22 cellular contexts compared by ENCODE assay signal in the genomic region with DNA sequence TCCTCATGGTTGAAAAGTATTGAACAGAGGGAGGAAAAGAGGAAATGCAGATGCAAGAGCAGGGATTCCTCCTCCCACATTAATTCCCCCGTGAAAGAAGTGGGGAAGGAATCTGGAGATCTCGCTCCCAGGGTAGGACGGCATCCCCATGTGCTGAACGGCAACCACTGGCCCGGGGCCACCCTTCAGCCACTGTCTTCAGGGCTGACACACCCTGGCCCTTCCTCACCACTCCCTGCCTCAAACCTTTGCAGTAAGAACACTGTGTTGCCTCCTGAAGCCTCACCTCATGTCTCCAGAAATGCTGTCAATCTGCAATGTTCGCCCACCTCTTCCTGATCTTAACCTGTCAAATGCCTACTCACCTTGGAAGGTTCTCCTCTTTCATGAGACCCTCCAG. TPM values are rescaled to one million over a fixed set of nuclear protein-coding genes. Genes with fewer than 3 reads are reported as not detected.
DNase-seq lines count a peak whose midpoint lies in the region; ATAC-seq and TF ChIP-seq lines count a peak whose summit lies in the region.
"Had no signal": no experiment of that assay in that cellular context is flagged by ENCODE, and none has a peak within 500 bp of the region (broad histone marks: within the 10 kb centered on the region; RNA-seq: fewer than 3 reads in every experiment).

No MANE protein-coding gene starts in this region.

- CTCF ChIA-PET in activated CD4-positive, alpha-beta T cell treated with anti-CD3 and anti-CD28 coated beads, Interleukin-2, amount 10 ng/mL, durations not matched to agents 7 days and 5 days (lab: Charles Lee) = no interaction called here
- CTCF ChIA-PET in mammary epithelial cell (lab: Charles Lee; ENCODE audit: low non-redundant PET) = no interaction called here

- H3K9ac ChIP-seq in mammary epithelial cell (ENCODE audit: insufficient read depth, low read length) (no peak overlapping the region), mesenchymal stem cell (ENCODE audit: low read length) (no peak overlapping the region)
- H3K9ac ChIP-seq: KMS-11 had no signal

- H4K91ac ChIP-seq in mesenchymal stem cell (ENCODE audit: low read length) = peak overlapping the region; percentile 34

- H4K20me1 ChIP-seq in mammary epithelial cell (ENCODE audit: insufficient read depth, low read length) (no peaks in the 10 kb centered on the region), osteoblast (ENCODE audit: insufficient read depth, low read length) (no peaks in the 10 kb centered on the region)

- ATAC-seq in upper lobe of right lung (peak; percentile 22), body of pancreas (no peak)
- ATAC-seq: HepG2, PC-3 had no signal

- 77% methylated on average over 5 of the region's 6 CpGs for WGBS in mammary epithelial cell (ENCODE audit: low coverage, missing lambda C conversion rate)
- WGBS in mesenchymal stem cell = 85% methylated on average over 6 of the region's 6 CpGs
- WGBS in body of pancreas, 2 donors = 78 to 86% methylated on average over 6 of the region's 6 CpGs

- H2BK5ac ChIP-seq in mesenchymal stem cell (ENCODE audit: low read depth, low read length, poor library complexity, severe bottlenecking) = no peak overlapping the region

- H3K36me3 ChIP-seq in mammary epithelial cell (ENCODE audit: insufficient read depth, low read length) (no peaks in the 10 kb centered on the region), mesenchymal stem cell (ENCODE audit: control insufficient read depth in 1 of 2, insufficient read depth in 2 of 2, low read depth in 1 of 2, low read length in 2 of 2) (no peaks in the 10 kb centered on the region), upper lobe of right lung (no peaks in the 10 kb centered on the region), osteoblast (ENCODE audit: insufficient read depth, low read length) (no peaks in the 10 kb centered on the region), body of pancreas (replicated peaks in 1 of 2; ENCODE audit: insufficient read depth in 1 of 2, low read depth in 2 of 2) (no peaks in the 10 kb centered on the region)
- H3K36me3 ChIP-seq: HAP-1 had no signal

- H3K4me3 ChIP-seq in mammary epithelial cell (replicated peaks in 1 of 3; ENCODE audit: insufficient read depth in 1 of 3, low read depth in 2 of 3, low read length in 3 of 3) (no peak overlapping the region), mesenchymal stem cell (ENCODE audit: insufficient read depth in 1 of 2, low read depth in 1 of 2, low read length in 2 of 2) (no peak overlapping the region), upper lobe of right lung (no peak overlapping the region), osteoblast (ENCODE audit: insufficient read depth, low read length) (no peak overlapping the region), body of pancreas (no peak overlapping the region)
- H3K4me3 ChIP-seq: HAP-1 had no signal

- no peak overlapping the region for H3K27ac ChIP-seq in mammary epithelial cell (ENCODE audit: insufficient read depth, low read depth, low read length)
- H3K27ac ChIP-seq in mesenchymal stem cell (ENCODE audit: low read length, poor library complexity, severe bottlenecking) = no peak overlapping the region
- no peak overlapping the region for H3K27ac ChIP-seq in upper lobe of right lung
- H3K27ac ChIP-seq in osteoblast (ENCODE audit: low read depth, low read length) = no peak overlapping the region
- no peak overlapping the region for H3K27ac ChIP-seq in body of pancreas
- H3K27ac ChIP-seq: KMS-11, RWPE1 had no signal

- H3K4ac ChIP-seq in mesenchymal stem cell (ENCODE audit: low read depth in 1 of 2, low read length in 2 of 2) = no peak overlapping the region

- H2BK12ac ChIP-seq in mesenchymal stem cell (ENCODE audit: low read length in 2 of 2) = no peak overlapping the region

- no peak overlapping the region for H3K23ac ChIP-seq in mesenchymal stem cell (ENCODE audit: low read length in 2 of 2)

- H3K36me3 Mint-ChIP-seq in activated CD4-positive, alpha-beta T cell treated with anti-CD3 and anti-CD28 coated beads, Interleukin-2, amount 10 ng/mL, durations not matched to agents 24 days and 14 days (ENCODE audit: low read depth) = peaks cover 12% of the 10 kb centered on the region
- peaks cover 28% of the 10 kb centered on the region for H3K36me3 Mint-ChIP-seq in activated CD4-positive, alpha-beta T cell treated with anti-CD3 and anti-CD28 coated beads, Interleukin-2, amount 10 ng/mL, durations not matched to agents 7 days and 5 days (ENCODE audit: low read depth)
- H3K36me3 Mint-ChIP-seq: CD14-positive monocyte had no signal

- H4K8ac ChIP-seq in mesenchymal stem cell (ENCODE audit: low read length) = peak overlapping the region; percentile 36

- H3K79me2 ChIP-seq in mammary epithelial cell (ENCODE audit: insufficient read depth, low read length) (peaks cover 29% of the 10 kb centered on the region), osteoblast (ENCODE audit: insufficient read depth, low read length) (no peaks in the 10 kb centered on the region)

- no peaks in the 10 kb centered on the region for H3K9me3 Mint-ChIP-seq in activated CD4-positive, alpha-beta T cell treated with anti-CD3 and anti-CD28 coated beads, Interleukin-2, amount 10 ng/mL, durations not matched to agents 24 days and 14 days
- no peaks in the 10 kb centered on the region for H3K9me3 Mint-ChIP-seq in activated CD4-positive, alpha-beta T cell treated with anti-CD3 and anti-CD28 coated beads, Interleukin-2, amount 10 ng/mL, durations not matched to agents 7 days and 5 days

- H2BK120ac ChIP-seq in mesenchymal stem cell (ENCODE audit: low read depth, low read length) = no peak overlapping the region

- in situ Hi-C loops in mammary epithelial cell (cut with MboI; ENCODE audit: low sequenced_read_pairs in 2 of 2) = no loop called here

- H3K27me3 Mint-ChIP-seq in activated CD4-positive, alpha-beta T cell treated with anti-CD3 and anti-CD28 coated beads, Interleukin-2, amount 10 ng/mL, durations not matched to agents 24 days and 14 days = no peaks in the 10 kb centered on the region
- no peaks in the 10 kb centered on the region for H3K27me3 Mint-ChIP-seq in activated CD4-positive, alpha-beta T cell treated with anti-CD3 and anti-CD28 coated beads, Interleukin-2, amount 10 ng/mL, durations not matched to agents 7 days and 5 days

- H3K9me3 ChIP-seq in mammary epithelial cell (replicated peaks; ENCODE audit: insufficient read depth, low read length) (no peaks in the 10 kb centered on the region), mesenchymal stem cell (ENCODE audit: control insufficient read depth, low read length) (peaks cover 5% of the 10 kb centered on the region), upper lobe of right lung (no peaks in the 10 kb centered on the region), osteoblast (ENCODE audit: low read depth, low read length) (no peaks in the 10 kb centered on the region), body of pancreas (no peaks in the 10 kb centered on the region)
- H3K9me3 ChIP-seq: Caco-2, HAP-1 had no signal

- no peak overlapping the region for H3K4me3 Mint-ChIP-seq in activated CD4-positive, alpha-beta T cell treated with anti-CD3 and anti-CD28 coated beads, Interleukin-2, amount 10 ng/mL, durations not matched to agents 24 days and 14 days
- H3K4me3 Mint-ChIP-seq in activated CD4-positive, alpha-beta T cell treated with anti-CD3 and anti-CD28 coated beads, Interleukin-2, amount 10 ng/mL, durations not matched to agents 7 days and 5 days = no peak overlapping the region
- H3K4me3 Mint-ChIP-seq: CD14-positive monocyte had no signal

- H2BK15ac ChIP-seq in mesenchymal stem cell (ENCODE audit: low read depth, poor library complexity, severe bottlenecking) = no peak overlapping the region

- POLR2A ChIA-PET in activated CD4-positive, alpha-beta T cell treated with anti-CD3 and anti-CD28 coated beads, Interleukin-2, amount 10 ng/mL, durations not matched to agents 7 days and 5 days (lab: Charles Lee) = no interaction called here

- BruUV-seq in mammary epithelial cell (replicated peaks; lab: Mats Ljungman, UMichigan) = no TSS peak

- H2AFZ ChIP-seq in mammary epithelial cell (ENCODE audit: low read depth, low read length) = no peak overlapping the region
- no peak overlapping the region for H2AFZ ChIP-seq in mesenchymal stem cell (ENCODE audit: low read depth, low read length)
- no peak overlapping the region for H2AFZ ChIP-seq in osteoblast (ENCODE audit: low read length)

- dilution Hi-C loops in mammary epithelial cell (cut with HindIII; ENCODE audit: low sequenced_read_pairs) = no loop called here

- no peaks in the 10 kb centered on the region for H3K27me3 ChIP-seq in mammary epithelial cell (ENCODE audit: insufficient read depth, low read length)
- H3K27me3 ChIP-seq in mesenchymal stem cell (ENCODE audit: control insufficient read depth in 1 of 2, insufficient read depth in 1 of 2, low read length in 2 of 2) = no peaks in the 10 kb centered on the region
- H3K27me3 ChIP-seq in upper lobe of right lung = no peaks in the 10 kb centered on the region
- no peaks in the 10 kb centered on the region for H3K27me3 ChIP-seq in osteoblast (ENCODE audit: insufficient read depth, low read length)
- no peaks in the 10 kb centered on the region for H3K27me3 ChIP-seq in body of pancreas

- peak overlapping the region; percentile 76 for H2AK5ac ChIP-seq in mesenchymal stem cell (ENCODE audit: low read length, severe bottlenecking)

- intact Hi-C loops in activated CD4-positive, alpha-beta T cell treated with anti-CD3 and anti-CD28 coated beads, Interleukin-2, amount 10 ng/mL, durations not matched to agents 24 days and 14 days (cut with micrococcal nuclease) = loop anchor here (1.0 to 5.0 kb wide), 2 partner anchors 10 to 39 kb away; no protein-coding TSS in a partner anchor
- intact Hi-C loops in mammary epithelial cell (cut with micrococcal nuclease) (no loop called here), upper lobe of right lung (cut with DNase I) (no loop called here), body of pancreas (cut with DNase I) (no loop called here)

- TF ChIP-seq POLR2A in body of pancreas (IDR thresholded peaks at IDR 0.05) = no peak

- no peak for DNase-seq in activated CD4-positive, alpha-beta T cell treated with anti-CD3 and anti-CD28 coated beads, Interleukin-2, amount 10 ng/mL, durations not matched to agents 24 days and 14 days
- no peak for DNase-seq in activated CD4-positive, alpha-beta T cell treated with anti-CD3 and anti-CD28 coated beads, Interleukin-2, amount 10 ng/mL, durations not matched to agents 7 days and 5 days
- no peak for DNase-seq in mammary epithelial cell
- DNase-seq in mesenchymal stem cell = no peak
- DNase-seq in upper lobe of right lung = no peak
- DNase-seq in osteoblast (ENCODE audit: insufficient read length, low spot score, missing footprints) = no peak
- DNase-seq in body of pancreas = no peak
- DNase-seq in stimulated activated CD4-positive, alpha-beta T cell treated with anti-CD3 and anti-CD28 coated beads, Interleukin-15, amount 100 ng/mL, for 24 hours = no peak
- DNase-seq: 8988T, Caco-2, DMS153, GDM1, NCI-H1417 treated with DMSO at 0.1 percent for 48 hours, NCI-H1930, NCI-H226, NCI-H526, PC-3 had no signal

- TF ChIP-seq CTCF in mammary epithelial cell (conservative IDR thresholded peaks at IDR 0.05 in 1 of 2, IDR thresholded peaks at IDR 0.05 in 1 of 2; ENCODE audit: extremely low read depth in 1 of 2, insufficient read depth in 1 of 2, low read depth in 1 of 2, low read length in 2 of 2) (no peak), upper lobe of right lung (IDR thresholded peaks at IDR 0.05) (no peak), osteoblast (IDR thresholded peaks at IDR 0.05; ENCODE audit: extremely low read depth, low read depth, low read length) (no peak), body of pancreas (IDR thresholded peaks at IDR 0.05) (no peak)

- peak overlapping the region; percentile 1 for H3K4me2 ChIP-seq in mammary epithelial cell (ENCODE audit: insufficient read depth, low read depth, low read length)
- no peak overlapping the region for H3K4me2 ChIP-seq in mesenchymal stem cell (ENCODE audit: low read length, poor library complexity, severe bottlenecking)
- H3K4me2 ChIP-seq in osteoblast (ENCODE audit: insufficient read depth, low read length) = no peak overlapping the region
- H3K4me2 ChIP-seq: KMS-11 had no signal

- peaks cover 7% of the 10 kb centered on the region for H3K79me1 ChIP-seq in mesenchymal stem cell (replicated peaks; ENCODE audit: low read length, poor library complexity, severe bottlenecking)

- peaks cover 35% of the 10 kb centered on the region for H3K4me1 Mint-ChIP-seq in activated CD4-positive, alpha-beta T cell treated with anti-CD3 and anti-CD28 coated beads, Interleukin-2, amount 10 ng/mL, durations not matched to agents 24 days and 14 days
- H3K4me1 Mint-ChIP-seq in activated CD4-positive, alpha-beta T cell treated with anti-CD3 and anti-CD28 coated beads, Interleukin-2, amount 10 ng/mL, durations not matched to agents 7 days and 5 days = peaks cover 36% of the 10 kb centered on the region
- H3K4me1 Mint-ChIP-seq: CD14-positive monocyte had no signal

- H3K18ac ChIP-seq in mesenchymal stem cell (ENCODE audit: low read depth in 1 of 2, low read length in 2 of 2) = no peak overlapping the region

- H3K4me1 ChIP-seq in mammary epithelial cell (ENCODE audit: insufficient read depth, low read length) (peaks cover 17% of the 10 kb centered on the region), mesenchymal stem cell (ENCODE audit: control insufficient read depth, insufficient read depth, low read depth, low read length) (peaks cover 8% of the 10 kb centered on the region), upper lobe of right lung (no peaks in the 10 kb centered on the region), osteoblast (ENCODE audit: insufficient read depth, low read length) (no peaks in the 10 kb centered on the region), body of pancreas (peaks cover 23% of the 10 kb centered on the region)
- H3K4me1 ChIP-seq: HAP-1 had no signal

- no peak overlapping the region for H3K14ac ChIP-seq in mesenchymal stem cell (ENCODE audit: low read length in 2 of 2)

- peak overlapping the region; percentile 39 for H3K27ac Mint-ChIP-seq in activated CD4-positive, alpha-beta T cell treated with anti-CD3 and anti-CD28 coated beads, Interleukin-2, amount 10 ng/mL, durations not matched to agents 24 days and 14 days
- H3K27ac Mint-ChIP-seq in activated CD4-positive, alpha-beta T cell treated with anti-CD3 and anti-CD28 coated beads, Interleukin-2, amount 10 ng/mL, durations not matched to agents 7 days and 5 days = no peak overlapping the region
- H3K27ac Mint-ChIP-seq: CD14-positive monocyte had no signal

RNA-seq across cellular contexts. Expression of a gene that starts 10.9 kb away (rescaled TPM):
- 42.2 and 43.5 TPM in 2 replicates for total RNA-seq in activated CD4-positive, alpha-beta T cell treated with anti-CD3 and anti-CD28 coated beads, Interleukin-2, amount 10 ng/mL, durations not matched to agents 24 days and 14 days
- 100 to 1,000 TPM; 129 to 132 TPM for total RNA-seq in activated CD4-positive, alpha-beta T cell treated with anti-CD3 and anti-CD28 coated beads, Interleukin-2, amount 10 ng/mL, durations not matched to agents 7 days and 5 days
- 10 to 100 TPM; 65.2 to 77.6 TPM for total RNA-seq in mammary epithelial cell
- 52.9 TPM for polyA plus RNA-seq in mammary epithelial cell
- 122 TPM for polyA minus RNA-seq in mammary epithelial cell
- polyA plus RNA-seq in mesenchymal stem cell (2013, experiment 1 of 2) = 22.0 TPM
- polyA plus RNA-seq in mesenchymal stem cell (2013, experiment 2 of 2) = 20.8 TPM
- 170 TPM for total RNA-seq in upper lobe of right lung
- 29.8 and 44.5 TPM in 2 replicates for total RNA-seq in osteoblast
- 10 to 100 TPM; 35.3 to 73.5 TPM for total RNA-seq in body of pancreas
- polyA plus RNA-seq: CD14-positive monocyte had no signal
